In the genomic region with DNA sequence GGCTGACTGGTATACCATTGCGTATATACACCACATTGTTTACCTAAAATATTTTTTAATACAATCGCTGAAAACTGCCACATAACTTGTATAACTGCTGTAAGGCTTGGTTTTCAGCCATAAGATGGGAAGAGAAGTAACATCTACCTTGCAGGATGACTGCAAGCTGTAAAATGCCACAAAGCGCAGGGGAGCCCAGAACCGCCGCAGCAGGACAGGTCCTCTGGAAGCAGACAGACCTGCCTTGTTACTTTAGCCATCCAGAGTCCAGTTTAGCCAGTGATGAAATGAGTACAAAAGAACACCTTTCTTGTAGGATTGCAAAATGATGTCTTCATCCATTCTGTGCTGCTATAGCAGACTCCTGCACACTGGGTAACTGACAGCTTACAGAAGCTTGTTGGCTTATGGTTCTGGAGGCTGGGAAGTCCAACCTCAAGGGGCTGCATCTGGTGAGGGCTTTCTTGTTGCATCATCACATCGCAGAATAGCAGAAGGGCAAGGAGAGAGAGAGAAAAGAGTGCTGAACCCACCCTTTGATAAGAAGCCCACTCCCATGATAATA, we compare ENCODE assay signal across 17 cellular contexts. TPM values are rescaled to one million over a fixed set of nuclear protein-coding genes. Genes with fewer than 3 reads are reported as not detected.
DNase-seq lines count a peak whose midpoint lies in the region; ATAC-seq and TF ChIP-seq lines count a peak whose summit lies in the region.
"Had no signal": no experiment of that assay in that cellular context is flagged by ENCODE, and none has a peak within 500 bp of the region (broad histone marks: within the 10 kb centered on the region; RNA-seq: fewer than 3 reads in every experiment).

No MANE protein-coding gene starts in this region.

- H3K4me3 Mint-ChIP-seq in IgD-negative memory B cell = peak overlapping the region in 2 of 4 donors; percentile 75 to 98
- peak overlapping the region in 3 of 5 experiments; percentile 50 to 70 (median 54) for H3K4me3 Mint-ChIP-seq in brain
- no peak overlapping the region for H3K4me3 Mint-ChIP-seq in osteocyte (ENCODE audit: unreplicated experiment)
- H3K4me3 Mint-ChIP-seq: activated B cell treated with CpG ODN at 0.5 μM for 24 hours, H9 had no signal

- H3K9me3 Mint-ChIP-seq in IgD-negative memory B cell (peaks cover 0 to 7% (median 5%) of the 10 kb centered on the region in 3 donors), brain (peaks cover 35 to 70% (median 60%) of the 10 kb centered on the region in 5 experiments), osteocyte (ENCODE audit: unreplicated experiment) (peaks cover 38% of the 10 kb centered on the region)

- no peaks in the 10 kb centered on the region for H3K36me3 Mint-ChIP-seq in IgD-negative memory B cell
- H3K36me3 Mint-ChIP-seq in brain = peaks cover 66% of the 10 kb centered on the region
- H3K36me3 Mint-ChIP-seq in osteocyte (ENCODE audit: unreplicated experiment) = peaks cover 23% of the 10 kb centered on the region

- H3K27me3 Mint-ChIP-seq in IgD-negative memory B cell = no peaks in the 10 kb centered on the region
- H3K27me3 Mint-ChIP-seq in brain = peaks cover 7% of the 10 kb centered on the region
- H3K27me3 Mint-ChIP-seq in osteocyte (ENCODE audit: unreplicated experiment) = no peaks in the 10 kb centered on the region
- H3K27me3 Mint-ChIP-seq: activated B cell treated with CpG ODN at 0.5 μM for 24 hours had no signal

- H3K4me1 Mint-ChIP-seq in IgD-negative memory B cell = peaks cover 19 to 30% (median 25%) of the 10 kb centered on the region in 3 donors
- H3K4me1 Mint-ChIP-seq in brain = peaks cover 33% of the 10 kb centered on the region
- H3K4me1 Mint-ChIP-seq in osteocyte (ENCODE audit: unreplicated experiment) = peaks cover 6% of the 10 kb centered on the region
- H3K4me1 Mint-ChIP-seq: H9 had no signal

- peak; percentile 40 for DNase-seq in activated CD8-positive, alpha-beta memory T cell treated with anti-CD3 and anti-CD28 coated beads for 24 hours
- no peak for DNase-seq in activated CD8-positive, alpha-beta memory T cell treated with anti-CD3 and anti-CD28 coated beads, Interleukin-2, amount 50 U/mL, for 48 hours
- peak; percentile 19 for DNase-seq in osteocyte (ENCODE audit: extremely low spot score, unreplicated experiment)
- no peak for DNase-seq in GM20000 (ENCODE audit: low spot score)
- DNase-seq in NCI-H345 (lab: John Stamatoyannopoulos, UW) = no peak
- DNase-seq: activated B cell treated with CpG ODN at 0.5 μM for 24 hours; amygdala; central memory CD4-positive, alpha-beta T cell; gastrocnemius medialis; H9; NCI-H1436 treated with DMSO at 0.1 percent for 48 hours; Right ventricle myocardium superior; substantia nigra had no signal

- peak overlapping the region in 2 of 3 donors; percentile 31 to 100 for H3K27ac Mint-ChIP-seq in IgD-negative memory B cell
- peak overlapping the region in 2 of 5 experiments; percentile 25 to 69 for H3K27ac Mint-ChIP-seq in brain
- no peak overlapping the region for H3K27ac Mint-ChIP-seq in osteocyte (ENCODE audit: unreplicated experiment)
- H3K27ac Mint-ChIP-seq: H9 had no signal

- TF ChIP-seq CTCF in brain (conservative IDR thresholded peaks at IDR 0.05) (no peak), osteocyte (IDR thresholded peaks at IDR 0.05) (no peak), GM20000 (IDR thresholded peaks at IDR 0.05; ENCODE audit: extremely low read depth, missing control alignments) (no peak)

- ATAC-seq in HG03196 (IDR thresholded peaks at IDR 0.05; ENCODE audit: unreplicated experiment) = no peak
- ATAC-seq: esophagus mucosa, gastrocnemius medialis had no signal

RNA-seq across cellular contexts. Expression of a gene that starts 4.1 kb away (rescaled TPM):
- polyA plus RNA-seq in IgD-negative memory B cell = 36.5 TPM
- 208 TPM for polyA plus RNA-seq in brain (ENCODE audit: insufficient read depth, low read depth, low replicate concordance)
- 172 and 176 TPM in 2 replicates for total RNA-seq in osteocyte

RNA-seq across cellular contexts. Expression of a gene that starts 36.7 kb away (rescaled TPM):
- polyA plus RNA-seq in IgD-negative memory B cell (67.1 TPM), brain (ENCODE audit: insufficient read depth, low read depth, low replicate concordance) (70.7 TPM)
- 62.5 and 62.9 TPM in 2 replicates for total RNA-seq in osteocyte

Comparison
In these comparisons a context has a peak if more than half of its experiments do, and no peak if none do; other contexts are left out.
1. DNase-seq: peak in activated CD8-positive, alpha-beta memory T cell treated with anti-CD3 and anti-CD28 coated beads for 24 hours (single experiment) and osteocyte (single experiment); none in activated CD8-positive, alpha-beta memory T cell treated with anti-CD3 and anti-CD28 coated beads, Interleukin-2, amount 50 U/mL, for 48 hours (single experiment), GM20000 (single experiment) and NCI-H345 (single experiment).